Comparison of ENCODE assay signal across 1 cellular context in the genomic region with DNA sequence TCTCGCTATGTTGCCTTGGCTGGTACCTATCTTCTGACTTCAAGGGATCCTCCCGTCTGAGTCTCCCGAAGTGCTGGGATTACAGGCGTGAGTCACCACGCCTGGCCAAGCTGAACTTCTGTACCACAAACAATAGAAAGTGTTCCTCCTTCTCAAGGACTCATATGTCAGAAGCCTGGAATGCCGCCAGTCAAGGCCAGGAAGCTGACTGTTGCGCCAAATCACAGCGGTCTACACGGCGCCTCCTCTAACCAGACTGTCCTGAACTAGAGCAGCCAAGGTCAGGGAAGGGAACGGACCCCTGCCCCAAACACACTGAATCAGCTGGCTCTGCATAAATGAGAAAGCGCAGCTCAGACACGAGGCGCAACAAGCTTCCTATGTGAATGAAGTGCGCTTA.
TF ChIP-seq lines count a peak whose summit lies in the region.

No MANE protein-coding gene starts in this region.

TF ChIP-seq in A549, 52 proteins besides CTCF, POLR2A, EP300 and RAD21 (continued from another document):
- TF ChIP-seq E2F6 (IDR thresholded peaks at IDR 0.05; ENCODE audit: borderline replicate concordance, low read depth) (no peak), MYC (IDR thresholded peaks at IDR 0.05; ENCODE audit: borderline replicate concordance, low read length) (no peak), RARB (CRISPR knock-in tag; IDR thresholded peaks at IDR 0.05) (no peak), HOXA7 (CRISPR knock-in tag; IDR thresholded peaks at IDR 0.05) (no peak), GATA3 (IDR thresholded peaks at IDR 0.05; ENCODE audit: borderline replicate concordance) (peak; percentile 29; the same call in 1 of the 2 replicates), EHF (CRISPR knock-in tag; IDR thresholded peaks at IDR 0.05) (no peak), HEYL (CRISPR knock-in tag; IDR thresholded peaks at IDR 0.05) (no peak), RNF2 (IDR thresholded peaks at IDR 0.05; ENCODE audit: borderline replicate concordance, low read depth) (no peak), ZFP36 (IDR thresholded peaks at IDR 0.05; ENCODE audit: borderline replicate concordance, partially characterized antibody) (no peak), MAX (IDR thresholded peaks at IDR 0.05) (0 out of 2 replicates have a peak, but pooled peaks have one; percentile 31), SREBF2 (IDR thresholded peaks at IDR 0.05) (no peak), FOSL2 (IDR thresholded peaks at IDR 0.05) (0 out of 2 replicates have a peak, but pooled peaks have one; percentile 10), FOSL2 (CRISPR knock-in tag; IDR thresholded peaks at IDR 0.05) (peak; percentile 78), BHLHE40 (IDR thresholded peaks at IDR 0.05; ENCODE audit: low read depth, low read length) (no peak), HDAC2 (IDR thresholded peaks at IDR 0.05) (no peak), SMC3 (IDR thresholded peaks at IDR 0.05) (no peak), CHD4 (IDR thresholded peaks at IDR 0.05; ENCODE audit: borderline replicate concordance) (no peak), CBX8 (IDR thresholded peaks at IDR 0.05) (no peak), ELK1 (IDR thresholded peaks at IDR 0.05; ENCODE audit: low read depth, low read length) (no peak), CEBPB (IDR thresholded peaks at IDR 0.05) (no peak), BCL3 (IDR thresholded peaks at IDR 0.05) (no peak), PHF8 (IDR thresholded peaks at IDR 0.05; ENCODE audit: borderline replicate concordance, low read depth) (no peak), TP53 (CRISPR knock-in tag; IDR thresholded peaks at IDR 0.05) (no peak), NFE2L2 (conservative IDR thresholded peaks at IDR 0.05; ENCODE audit: low read length) (no peak), EHMT2 (IDR thresholded peaks at IDR 0.05; ENCODE audit: low read depth) (no peak), ZSCAN20 (CRISPR knock-in tag; IDR thresholded peaks at IDR 0.05) (no peak), NR3C1 (IDR thresholded peaks at IDR 0.05) (no peak), CBX2 (IDR thresholded peaks at IDR 0.05; ENCODE audit: borderline replicate concordance, low read depth) (no peak), RFX5 (IDR thresholded peaks at IDR 0.05) (no peak), KDM1A (IDR thresholded peaks at IDR 0.05; ENCODE audit: low read depth) (no peak), MAZ (IDR thresholded peaks at IDR 0.05; ENCODE audit: borderline replicate concordance, low read depth, low read length) (no peak), ESRRA (IDR thresholded peaks at IDR 0.05; ENCODE audit: borderline replicate concordance, low read length) (0 out of 2 replicates have a peak, but pooled peaks have one; percentile 36), ZC3H11A (IDR thresholded peaks at IDR 0.05) (no peak), JUNB (IDR thresholded peaks at IDR 0.05) (peak; percentile 33; the same call in 1 of the 2 replicates), FOXS1 (CRISPR knock-in tag; IDR thresholded peaks at IDR 0.05) (no peak), TFCP2L1 (CRISPR knock-in tag; IDR thresholded peaks at IDR 0.05) (no peak)
- TF ChIP-seq, protein P1, sequence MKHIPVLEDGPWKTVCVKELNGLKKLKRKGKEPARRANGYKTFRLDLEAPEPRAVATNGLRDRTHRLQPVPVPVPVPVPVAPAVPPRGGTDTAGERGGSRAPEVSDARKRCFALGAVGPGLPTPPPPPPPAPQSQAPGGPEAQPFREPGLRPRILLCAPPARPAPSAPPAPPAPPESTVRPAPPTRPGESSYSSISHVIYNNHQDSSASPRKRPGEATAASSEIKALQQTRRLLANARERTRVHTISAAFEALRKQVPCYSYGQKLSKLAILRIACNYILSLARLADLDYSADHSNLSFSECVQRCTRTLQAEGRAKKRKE (CRISPR knock-in tag; IDR thresholded peaks at IDR 0.05; ENCODE audit: low read depth), result no peak
- TF ChIP-seq, protein P2, sequence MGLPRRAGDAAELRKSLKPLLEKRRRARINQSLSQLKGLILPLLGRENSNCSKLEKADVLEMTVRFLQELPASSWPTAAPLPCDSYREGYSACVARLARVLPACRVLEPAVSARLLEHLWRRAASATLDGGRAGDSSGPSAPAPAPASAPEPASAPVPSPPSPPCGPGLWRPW (IDR thresholded peaks at IDR 0.05), result no peak
